In genomic region chr1:18100493-18101063, GRCh38 we compare ENCODE assay signal across 8 cellular contexts. TPM values are rescaled to one million over a fixed set of nuclear protein-coding genes. Genes with fewer than 3 reads are reported as not detected.
DNase-seq lines count a peak whose midpoint lies in the region; ATAC-seq, FAIRE-seq and TF ChIP-seq lines count a peak whose summit lies in the region.

No MANE protein-coding gene starts in this region.

- DNase-seq in A673 (ENCODE audit: low spot score) (peak; percentile 75), GM12865 (ENCODE audit: low read depth) (peak; percentile 50), NCI-H2029 treated with DMSO at 0.1 percent for 48 hours (lab: John Stamatoyannopoulos, UW) (peak; percentile 49), WTC11 (ENCODE audit: low spot score) (peak; percentile 77), H1 (ENCODE audit: low read depth in 1 of 2, low spot score in 2 of 2) (peak in 1 of 2 experiments; percentile 85), mesendoderm (peak; percentile 80), substantia nigra (lab: John Stamatoyannopoulos, UW) (peak in 33 of 49 donors; percentile 5 to 68 (median 43))

- peaks cover 3% of the 10 kb centered on the region for H3K36me3 Mint-ChIP-seq in WTC11

- peaks cover 82% of the 10 kb centered on the region for H3K27me3 Mint-ChIP-seq in WTC11 (ENCODE audit: low read depth)

- intact Hi-C loops in A673 (cut with micrococcal nuclease; ENCODE audit: unreplicated experiment), result loop anchor here (2.0 to 5.0 kb wide), 3 partner anchors 116 to 438 kb away; no protein-coding TSS in a partner anchor

- H4K91ac ChIP-seq in H1 (replicated peaks; ENCODE audit: insufficient read length, low read length), result no peak overlapping the region

- H3K4me3 ChIP-seq in A673 (ENCODE audit: low read depth, low read length, poor library complexity, severe bottlenecking) (no peak overlapping the region), GM12865 (ENCODE audit: low read depth, low read length) (no peak overlapping the region), H1 (ENCODE audit: extremely low read depth in 1 of 4, insufficient read depth in 2 of 4, low read depth in 3 of 4, low read length in 4 of 4) (no peak overlapping the region), mesendoderm (ENCODE audit: low read length) (no peak overlapping the region)

- H3K4me1 Mint-ChIP-seq in WTC11, result peaks cover 14% of the 10 kb centered on the region

- peak; percentile 94 for FAIRE-seq in H1 (lab: Jason Lieb, UNC)

- 34% methylated on average over 10 of the region's 10 CpGs; no CpG with 5 or more reads in 1 of the 2 experiments for WGBS in H1 (ENCODE audit: extremely low coverage in 1 of 2, insufficient coverage in 1 of 2, insufficient read length in 1 of 2, insufficient replicate concordance in 2 of 2, low coverage in 1 of 2, low lambda C conversion rate in 2 of 2, missing lambda C conversion rate in 1 of 2), 2 experiments
- no CpG with 5 or more reads among the region's 10 CpGs for WGBS in mesendoderm (ENCODE audit: extremely low coverage, insufficient coverage, low lambda C conversion rate)

- H3K9me3 ChIP-seq in A673 (ENCODE audit: low read depth, low read length, poor library complexity, severe bottlenecking) (no peaks in the 10 kb centered on the region), H1 (ENCODE audit: insufficient read depth in 2 of 2, low read depth in 1 of 2, low read length in 1 of 2) (no peaks in the 10 kb centered on the region)

- H3K23ac ChIP-seq in H1 (ENCODE audit: insufficient read length), result no peak overlapping the region
- H3K23ac ChIP-seq in mesendoderm (ENCODE audit: low read length), result no peak overlapping the region

- peak; percentile 79 to 87 for TF ChIP-seq RAD21 in H1 (IDR thresholded peaks at IDR 0.05 in 1 of 2, conservative IDR thresholded peaks at IDR 0.05 in 1 of 2; ENCODE audit: low read depth in 2 of 2, low read length in 2 of 2)

- H4K8ac ChIP-seq in H1 (ENCODE audit: extremely low read depth, insufficient read depth, low read length) (no peak overlapping the region), mesendoderm (ENCODE audit: low read depth, low read length) (no peak overlapping the region)

- no peak overlapping the region for H3K27ac Mint-ChIP-seq in WTC11

- H2BK20ac ChIP-seq in H1 (ENCODE audit: low read length), result no peak overlapping the region

- TF ChIP-seq CTCF in A673 (conservative IDR thresholded peaks at IDR 0.05; ENCODE audit: low read depth, low read length) (peak; percentile 90), GM12865 (IDR thresholded peaks at IDR 0.05; ENCODE audit: insufficient read depth, low read depth, low read length, missing control alignments) (peak; percentile 75), WTC11 (IDR thresholded peaks at IDR 0.05) (peak; percentile 71), H1 (IDR thresholded peaks at IDR 0.05; ENCODE audit: control extremely low read depth in 1 of 3, insufficient read depth in 1 of 3, low read depth in 1 of 3, low read length in 3 of 3) (peak; percentile 55 to 84 (median 70))

- H3K56ac ChIP-seq in H1 (replicated peaks; ENCODE audit: insufficient read length, low read depth, low read length) (no peak overlapping the region), mesendoderm (ENCODE audit: low read length) (no peak overlapping the region)

- H4K5ac ChIP-seq in H1 (ENCODE audit: insufficient read length, low read depth, low read length) (no peak overlapping the region), mesendoderm (ENCODE audit: low read length) (no peak overlapping the region)

- H3K14ac ChIP-seq in H1 (ENCODE audit: insufficient read length), result no peak overlapping the region

- H3K36me3 ChIP-seq in A673 (ENCODE audit: insufficient read depth, low read length, poor library complexity, severe bottlenecking) (no peaks in the 10 kb centered on the region), H1 (ENCODE audit: control insufficient read depth in 2 of 4, insufficient read depth in 4 of 4, low read length in 3 of 4) (no peaks in the 10 kb centered on the region), mesendoderm (ENCODE audit: control insufficient read depth, insufficient read depth, low read length) (no peaks in the 10 kb centered on the region)

- H2BK120ac ChIP-seq in H1 (replicated peaks; ENCODE audit: low read depth, low read length) (no peak overlapping the region), mesendoderm (ENCODE audit: low read depth, low read length) (no peak overlapping the region)

- H3K18ac ChIP-seq in H1 (ENCODE audit: extremely low read depth, low read length) (no peak overlapping the region), mesendoderm (ENCODE audit: low read length) (no peak overlapping the region)

- peaks cover 3% of the 10 kb centered on the region for H3K9me3 Mint-ChIP-seq in WTC11

- H3K4me1 ChIP-seq in A673 (ENCODE audit: insufficient read depth, low read length, poor library complexity, severe bottlenecking) (no peaks in the 10 kb centered on the region), H1 (replicated peaks in 1 of 4; ENCODE audit: control insufficient read depth in 3 of 4, insufficient read depth in 4 of 4, low read length in 3 of 4) (peaks cover 0 to 5% (median 0%) of the 10 kb centered on the region in 4 experiments; a peak in 1 of 7 replicates), mesendoderm (ENCODE audit: control insufficient read depth, low read depth, low read length) (no peaks in the 10 kb centered on the region)

- no peak overlapping the region; the same call in 1 of the 2 replicates for H2BK12ac ChIP-seq in H1 (ENCODE audit: low read depth, low read length)

- peaks cover 0 to 7% of the 10 kb centered on the region in 2 experiments for H4K20me1 ChIP-seq in H1 (replicated peaks in 1 of 2; ENCODE audit: control insufficient read depth in 1 of 2, insufficient read depth in 2 of 2, low read length in 2 of 2)

- peaks cover 4% of the 10 kb centered on the region; the same call in 1 of the 2 replicates for H3K23me2 ChIP-seq in H1 (ENCODE audit: low read depth, low read length)

- H3K27me3 ChIP-seq in A673 (replicated peaks; ENCODE audit: insufficient read depth, low read depth, low read length, poor library complexity) (no peaks in the 10 kb centered on the region), H1 (replicated peaks in 1 of 4; ENCODE audit: control insufficient read depth in 3 of 4, extremely low read depth in 1 of 4, insufficient read depth in 3 of 4, low read length in 3 of 4) (peaks cover 0 to 18% (median 4%) of the 10 kb centered on the region in 4 experiments; a peak in 4 of 7 replicates), mesendoderm (ENCODE audit: insufficient read depth, low read length, poor library complexity) (no peaks in the 10 kb centered on the region)

- H3K4ac ChIP-seq in H1 (replicated peaks; ENCODE audit: insufficient read length, low read depth, low read length) (no peak overlapping the region), mesendoderm (ENCODE audit: low read depth, low read length) (no peak overlapping the region)

- H3K27ac ChIP-seq in A673 (ENCODE audit: low read depth, low read length, poor library complexity, severe bottlenecking) (no peak overlapping the region), H1 (ENCODE audit: low read depth, low read length) (no peak overlapping the region), mesendoderm (ENCODE audit: low read depth, low read length) (no peak overlapping the region), substantia nigra (ENCODE audit: low read depth, low read length, poor library complexity, severe bottlenecking) (no peak overlapping the region)

- no peak for TF ChIP-seq POLR2A in H1 (IDR thresholded peaks at IDR 0.05; ENCODE audit: control extremely low read depth in 1 of 2, low read depth in 2 of 2, low read length in 2 of 2)

- 0 out of 2 replicates have a peak overlapping the region, but pooled peaks have one; percentile 56 for H2AFZ ChIP-seq in H1 (ENCODE audit: low read length)

- CTCF ChIA-PET in A673 (lab: Charles Lee), result interaction anchor here (0.6 to 1.5 kb wide), 5 partner anchors 56 to 446 kb away, joined by 3 to 12 read pairs (median 4); no protein-coding TSS in a partner anchor
- CTCF ChIA-PET in WTC11 (lab: Charles Lee), result interaction anchor here (0.6 to 2.3 kb wide), 43 partner anchors 8 to 481 kb away, joined by 3 to 27 read pairs (median 4); no protein-coding TSS in a partner anchor
- CTCF ChIA-PET in H1 (lab: Charles Lee; ENCODE audit: partially characterized antibody), result interaction anchor here (0.7 to 4.4 kb wide), 63 partner anchors 8 to 522 kb away, joined by 3 to 34 read pairs (median 4); partner anchors contain the start of gene IGSF21

- POLR2A ChIA-PET in A673 (lab: Charles Lee; ENCODE audit: low non-redundant PET), result no interaction called here
- POLR2A ChIA-PET in WTC11 (lab: Charles Lee), result interaction anchor here (1.3 kb wide), 1 partner anchor 181 kb away, joined by 4 read pairs; no protein-coding TSS in a partner anchor
- POLR2A ChIA-PET in H1 (lab: Charles Lee; ENCODE audit: partially characterized antibody), result interaction anchor here (0.6 to 1.6 kb wide), 3 partner anchors 9 to 175 kb away, joined by 3 to 7 read pairs (median 3); no protein-coding TSS in a partner anchor

- H2AK5ac ChIP-seq in H1 (ENCODE audit: low read depth, low read length), result no peak overlapping the region
- H2AK5ac ChIP-seq in mesendoderm (ENCODE audit: low read length), result no peak overlapping the region

- H3K4me3 Mint-ChIP-seq in WTC11, result no peak overlapping the region

- no peak overlapping the region for H2BK5ac ChIP-seq in H1 (ENCODE audit: low read depth, low read length)
- no peak overlapping the region for H2BK5ac ChIP-seq in mesendoderm (ENCODE audit: low read length)

- no peak for TF ChIP-seq EP300 in H1 (IDR thresholded peaks at IDR 0.05; ENCODE audit: borderline replicate concordance in 1 of 2, low read depth in 2 of 2, low read length in 2 of 2)

- ATAC-seq in WTC11 (peak; percentile 69), GM18519 (IDR thresholded peaks at IDR 0.05; ENCODE audit: low FRiP score, unreplicated experiment) (no peak)

- H2BK15ac ChIP-seq in H1 (ENCODE audit: low read length) (no peak overlapping the region), mesendoderm (replicated peaks; ENCODE audit: low read depth) (no peak overlapping the region)

- H3K79me2 ChIP-seq in H1 (ENCODE audit: control insufficient read depth in 1 of 2, insufficient read depth in 2 of 2, low read length in 2 of 2) (no peaks in the 10 kb centered on the region), mesendoderm (ENCODE audit: control insufficient read depth, insufficient read depth, low read length) (no peaks in the 10 kb centered on the region)

- no peaks in the 10 kb centered on the region for H3K79me1 ChIP-seq in H1 (ENCODE audit: low read depth, low read length)
- H3K79me1 ChIP-seq in mesendoderm (ENCODE audit: low read length), result no peaks in the 10 kb centered on the region

- no peak overlapping the region for H3K9ac ChIP-seq in H1 (replicated peaks in 1 of 4; ENCODE audit: extremely low read depth in 1 of 4, low read depth in 3 of 4, low read length in 3 of 4)
- no peak overlapping the region for H3K9ac ChIP-seq in mesendoderm (ENCODE audit: low read length)

- BruUV-seq in A673 (replicated peaks; lab: Mats Ljungman, UMichigan), result no TSS peak

- H3K4me2 ChIP-seq in H1 (ENCODE audit: insufficient read depth in 1 of 2, low read depth in 2 of 2, low read length in 2 of 2) (no peak overlapping the region), mesendoderm (ENCODE audit: low read length) (no peak overlapping the region)

RNA-seq across cellular contexts. Expression of gene IGSF21, which starts 7.0 kb away (rescaled TPM):
- 3.2 and 4.1 TPM in 2 replicates for total RNA-seq in A673 (2021)
- total RNA-seq in WTC11 (2021), result 28.0 to 30.5 TPM (median 28.5 TPM) in 3 replicates
- 28.5 and 29.1 TPM in 2 replicates for total RNA-seq in H1 (2021; fragmentation: NEBNext Ultra II Directional; extraction: Animal tissue kit (Norgen Biotek cat#: 25700))
- 22.5 and 37.6 TPM in 2 replicates for polyA plus RNA-seq in H1 (2011; rRNA removed)
- 13.3 TPM for polyA plus RNA-seq in H1 (2011; cell fraction: cytosol; rRNA removed)
- 27.6 TPM for polyA plus RNA-seq in H1 (2011; cell fraction: nucleus; rRNA removed)
- 15.1 to 20.1 TPM (median 18.1 TPM) in 4 replicates for polyA plus RNA-seq in H1 (2012, experiment 1 of 2)
- polyA plus RNA-seq in H1 (2012, experiment 2 of 2), result 14.3 TPM
- 31.3 TPM for polyA plus RNA-seq in H1 (2013, experiment 1 of 2)
- 36.2 TPM for polyA plus RNA-seq in H1 (2013, experiment 2 of 2)
- 12.0 and 17.4 TPM in 2 replicates for polyA minus RNA-seq in H1 (2011; rRNA and poly(A)+ RNA removed)
- 19.3 TPM for polyA minus RNA-seq in H1 (2011; cell fraction: cytosol; rRNA and poly(A)+ RNA removed)
- 14.6 TPM for polyA minus RNA-seq in H1 (2011; cell fraction: nucleus; rRNA and poly(A)+ RNA removed)
- polyA plus RNA-seq in mesendoderm (2013, experiment 1 of 2), result 3.6 TPM
- polyA plus RNA-seq in mesendoderm (2013, experiment 2 of 2), result 3.7 TPM
